ENCODE assay signal across 1 cellular context in the genomic region with DNA sequence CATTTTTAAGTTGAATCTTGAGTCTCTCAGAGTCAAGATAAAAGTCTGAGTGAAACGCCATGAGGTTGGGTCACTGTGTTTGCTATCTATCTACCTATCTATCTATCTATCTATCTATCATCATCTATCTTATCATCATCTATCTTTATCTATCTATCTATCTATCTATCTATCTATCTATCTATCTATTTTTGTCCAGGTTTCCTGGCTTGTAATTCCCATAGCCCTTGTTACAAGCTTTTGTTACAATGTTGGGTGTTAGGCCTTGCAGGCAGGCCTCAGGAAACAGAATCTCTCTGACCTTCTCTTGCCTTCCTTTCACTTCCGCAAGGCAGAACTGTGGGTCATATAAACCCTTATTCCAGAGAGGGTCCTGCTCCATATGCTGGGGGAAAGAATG.
TF ChIP-seq lines count a peak whose summit lies in the region.

No MANE protein-coding gene starts in this region.

TF ChIP-seq in WTC11, 78 proteins besides CTCF, POLR2A, EP300 and RAD21 (continued from another document):
- TF ChIP-seq, protein P1, sequence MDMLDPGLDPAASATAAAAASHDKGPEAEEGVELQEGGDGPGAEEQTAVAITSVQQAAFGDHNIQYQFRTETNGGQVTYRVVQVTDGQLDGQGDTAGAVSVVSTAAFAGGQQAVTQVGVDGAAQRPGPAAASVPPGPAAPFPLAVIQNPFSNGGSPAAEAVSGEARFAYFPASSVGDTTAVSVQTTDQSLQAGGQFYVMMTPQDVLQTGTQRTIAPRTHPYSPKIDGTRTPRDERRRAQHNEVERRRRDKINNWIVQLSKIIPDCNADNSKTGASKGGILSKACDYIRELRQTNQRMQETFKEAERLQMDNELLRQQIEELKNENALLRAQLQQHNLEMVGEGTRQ (CRISPR knock-in tag; IDR thresholded peaks at IDR 0.05), result no peak
- TF ChIP-seq NFYB (CRISPR knock-in tag; conservative IDR thresholded peaks at IDR 0.05; ENCODE audit: low read depth), result no peak
- TF ChIP-seq, protein P2, sequence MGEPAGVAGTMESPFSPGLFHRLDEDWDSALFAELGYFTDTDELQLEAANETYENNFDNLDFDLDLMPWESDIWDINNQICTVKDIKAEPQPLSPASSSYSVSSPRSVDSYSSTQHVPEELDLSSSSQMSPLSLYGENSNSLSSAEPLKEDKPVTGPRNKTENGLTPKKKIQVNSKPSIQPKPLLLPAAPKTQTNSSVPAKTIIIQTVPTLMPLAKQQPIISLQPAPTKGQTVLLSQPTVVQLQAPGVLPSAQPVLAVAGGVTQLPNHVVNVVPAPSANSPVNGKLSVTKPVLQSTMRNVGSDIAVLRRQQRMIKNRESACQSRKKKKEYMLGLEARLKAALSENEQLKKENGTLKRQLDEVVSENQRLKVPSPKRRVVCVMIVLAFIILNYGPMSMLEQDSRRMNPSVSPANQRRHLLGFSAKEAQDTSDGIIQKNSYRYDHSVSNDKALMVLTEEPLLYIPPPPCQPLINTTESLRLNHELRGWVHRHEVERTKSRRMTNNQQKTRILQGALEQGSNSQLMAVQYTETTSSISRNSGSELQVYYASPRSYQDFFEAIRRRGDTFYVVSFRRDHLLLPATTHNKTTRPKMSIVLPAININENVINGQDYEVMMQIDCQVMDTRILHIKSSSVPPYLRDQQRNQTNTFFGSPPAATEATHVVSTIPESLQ (CRISPR knock-in tag; IDR thresholded peaks at IDR 0.05), result no peak
- TF ChIP-seq GTF2I (CRISPR knock-in tag; conservative IDR thresholded peaks at IDR 0.05), result no peak
- no peak for TF ChIP-seq GABPB1 (CRISPR knock-in tag; IDR thresholded peaks at IDR 0.05)
- no peak for TF ChIP-seq NR1H2 (CRISPR knock-in tag; IDR thresholded peaks at IDR 0.05)
- TF ChIP-seq NFATC4 (CRISPR knock-in tag; IDR thresholded peaks at IDR 0.05), result no peak
- no peak for TF ChIP-seq ETV6 (CRISPR knock-in tag; IDR thresholded peaks at IDR 0.05)
- TF ChIP-seq TP53 (CRISPR knock-in tag; IDR thresholded peaks at IDR 0.05), result no peak
- TF ChIP-seq, protein P3, sequence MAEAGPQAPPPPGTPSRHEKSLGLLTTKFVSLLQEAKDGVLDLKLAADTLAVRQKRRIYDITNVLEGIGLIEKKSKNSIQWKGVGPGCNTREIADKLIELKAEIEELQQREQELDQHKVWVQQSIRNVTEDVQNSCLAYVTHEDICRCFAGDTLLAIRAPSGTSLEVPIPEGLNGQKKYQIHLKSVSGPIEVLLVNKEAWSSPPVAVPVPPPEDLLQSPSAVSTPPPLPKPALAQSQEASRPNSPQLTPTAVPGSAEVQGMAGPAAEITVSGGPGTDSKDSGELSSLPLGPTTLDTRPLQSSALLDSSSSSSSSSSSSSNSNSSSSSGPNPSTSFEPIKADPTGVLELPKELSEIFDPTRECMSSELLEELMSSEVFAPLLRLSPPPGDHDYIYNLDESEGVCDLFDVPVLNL (CRISPR knock-in tag; IDR thresholded peaks at IDR 0.05; ENCODE audit: borderline replicate concordance, low read depth), result no peak
- no peak for TF ChIP-seq ZNF423 (CRISPR knock-in tag; IDR thresholded peaks at IDR 0.05)
- TF ChIP-seq SMAD4 (CRISPR knock-in tag; IDR thresholded peaks at IDR 0.05), result no peak
